In genomic region chr5:19175776-19176570, GRCh38 we compare ENCODE assay signal across 14 cellular contexts.
A peak's percentile ranks its signal among the peaks of the same experiment; 100 is the strongest.
DNase-seq lines count a peak whose midpoint lies in the region; ATAC-seq and TF ChIP-seq lines count a peak whose summit lies in the region.
"Had no signal": no experiment of that assay in that cellular context is flagged by ENCODE, and none has a peak within 500 bp of the region (broad histone marks: within the 10 kb centered on the region; RNA-seq: fewer than 3 reads in every experiment).

No MANE protein-coding gene starts in this region.

- ATAC-seq in HG03135 (IDR thresholded peaks at IDR 0.05; ENCODE audit: unreplicated experiment), result no peak
- ATAC-seq: A549, GM23338 had no signal

- no peaks in the 10 kb centered on the region for H3K27me3 ChIP-seq in WERI-Rb-1 (ENCODE audit: insufficient read depth, low read depth, severe bottlenecking)

- DNase-seq in D341Med (ENCODE audit: low spot score) (peak; percentile 15), NCI-H1694 (lab: John Stamatoyannopoulos, UW) (peak; percentile 28), NCI-H524 treated with DMSO at 0.1 percent for 48 hours (lab: John Stamatoyannopoulos, UW) (peak; percentile 96), WERI-Rb-1 (peak; percentile 36), HuH-7 (ENCODE audit: low spot score) (no peak), NCI-H2029 treated with DMSO at 0.1 percent for 48 hours (lab: John Stamatoyannopoulos, UW) (no peak), GM19240 (ENCODE audit: insufficient read length, low spot score) (no peak)
- DNase-seq: DMS53, NCI-H2029, NCI-H226, SIG-M5 had no signal

- no peak for TF ChIP-seq CTCF in WERI-Rb-1 (IDR thresholded peaks at IDR 0.05; ENCODE audit: low read depth, low read length)

- H3K36me3 ChIP-seq in WERI-Rb-1, result no peaks in the 10 kb centered on the region

- peak overlapping the region; percentile 90 for H3K27ac ChIP-seq in WERI-Rb-1
- H3K27ac ChIP-seq: A549 had no signal

- no peak overlapping the region for H3K4me3 ChIP-seq in WERI-Rb-1 (ENCODE audit: low read depth, low read length)
- H3K4me3 ChIP-seq: A549, GM23338 had no signal

- H3K9me3 ChIP-seq in WERI-Rb-1 (ENCODE audit: severe bottlenecking), result peaks cover 2% of the 10 kb centered on the region
- H3K9me3 ChIP-seq: A549 had no signal

Comparison
In these comparisons a context has a peak if more than half of its experiments do, and no peak if none do; other contexts are left out.
1. DNase-seq: peak in D341Med (single experiment), NCI-H1694 (single experiment), NCI-H524 treated with DMSO at 0.1 percent for 48 hours (single experiment) and WERI-Rb-1 (single experiment); none in HuH-7 (single experiment), NCI-H2029 treated with DMSO at 0.1 percent for 48 hours (single experiment) and GM19240 (single experiment).